In the genomic region with DNA sequence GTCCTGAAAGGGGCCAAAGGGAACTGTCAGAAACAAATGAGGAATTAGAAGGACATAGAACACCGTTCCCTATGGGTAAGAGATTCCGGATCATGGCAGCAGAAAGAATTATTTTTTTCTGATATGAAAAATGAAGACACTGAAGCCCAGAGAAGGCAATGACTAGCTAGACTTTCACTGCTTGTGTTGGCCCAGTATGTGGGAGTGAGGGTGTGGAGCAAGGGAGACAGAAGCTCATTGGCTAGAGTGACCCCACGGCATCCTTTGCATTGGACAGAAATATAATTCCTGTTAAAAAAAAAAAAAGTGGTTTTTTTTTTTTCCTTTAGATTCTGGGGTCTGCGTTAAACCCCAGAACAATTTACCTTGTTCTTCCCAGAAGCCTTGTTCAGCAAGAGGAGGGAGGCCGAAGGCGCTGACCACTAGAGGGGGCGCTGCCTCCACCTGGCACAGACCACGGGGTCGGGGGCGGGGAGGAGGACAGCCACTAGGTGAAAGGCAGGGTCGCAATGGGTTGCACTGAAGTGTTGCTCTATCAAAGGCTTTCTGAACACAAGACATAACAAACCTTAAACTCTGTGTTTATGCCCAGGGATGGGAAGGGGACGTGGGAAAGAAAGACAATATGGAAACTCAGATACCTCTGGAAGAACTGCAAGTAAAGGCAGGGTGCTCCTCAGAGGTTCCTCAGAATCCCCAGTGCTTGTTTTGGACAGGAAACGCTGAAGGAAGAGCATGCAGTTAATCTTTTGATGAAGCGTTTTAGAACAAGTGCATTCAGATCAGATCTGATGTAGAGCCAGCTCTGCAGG, we compare ENCODE assay signal across 8 cellular contexts.
A peak's percentile ranks its signal among the peaks of the same experiment; 100 is the strongest.
DNase-seq lines count a peak whose midpoint lies in the region; ATAC-seq and TF ChIP-seq lines count a peak whose summit lies in the region.

No MANE protein-coding gene starts in this region.

- H3K27ac ChIP-seq in fibroblast of lung (ENCODE audit: insufficient read depth, low read length): no peak overlapping the region
- H3K27ac ChIP-seq in prostate gland: no peak overlapping the region

- POLR2A ChIA-PET in BJ (lab: Charles Lee): no interaction called here

- 24% methylated on average over 14 of the region's 14 CpGs for WGBS in prostate gland

- DNase-seq in BJ (ENCODE audit: low read depth) (no peak), H4 (ENCODE audit: low spot score) (peak; percentile 55), OCI-M1 (lab: John Stamatoyannopoulos, UW) (peak; percentile 49), fibroblast of lung (ENCODE audit: low read depth in 2 of 2) (peak in 1 of 2 donors; percentile 27), prostate gland (ENCODE audit: low spot score) (peak; percentile 59), NCI-H2171 (lab: John Stamatoyannopoulos, UW) (no peak)

- intact Hi-C loops in prostate gland (cut with DNase I): loop anchor here (5.0 kb wide), 1 partner anchor 242 kb away; no protein-coding TSS in a partner anchor

- H3K4me3 ChIP-seq in BJ (ENCODE audit: low read depth, low read length) (no peak overlapping the region), fibroblast of lung (replicated peaks in 1 of 4; ENCODE audit: control extremely low read depth in 1 of 4, insufficient read depth in 1 of 4, low read depth in 3 of 4, low read length in 4 of 4) (no peak overlapping the region), prostate gland (no peak overlapping the region)

- no peak overlapping the region for H3K9ac ChIP-seq in fibroblast of lung (ENCODE audit: insufficient read depth, low read length)

- no peaks in the 10 kb centered on the region for H3K79me2 ChIP-seq in fibroblast of lung (ENCODE audit: control insufficient read depth, insufficient read depth, low read length)

- CTCF ChIA-PET in BJ (lab: Yijun Ruan, JAX): interaction anchor here (0.7 to 3.1 kb wide), 9 partner anchors 9 to 313 kb away, joined by 3 to 14 read pairs (median 3); no protein-coding TSS in a partner anchor

- H3K9me3 ChIP-seq in fibroblast of lung (ENCODE audit: control insufficient read depth, insufficient read depth, low read depth, low read length) (no peaks in the 10 kb centered on the region), prostate gland (no peaks in the 10 kb centered on the region)

- peak; percentile 66 for TF ChIP-seq CTCF in BJ (IDR thresholded peaks at IDR 0.05; ENCODE audit: insufficient read depth, low read depth, low read length)
- TF ChIP-seq CTCF in fibroblast of lung (conservative IDR thresholded peaks at IDR 0.05 in 1 of 2, IDR thresholded peaks at IDR 0.05 in 1 of 2; ENCODE audit: low read depth in 1 of 2, low read length in 2 of 2): peak; percentile 47 to 64
- TF ChIP-seq CTCF in prostate gland (IDR thresholded peaks at IDR 0.05): peak; percentile 29 to 76 (median 71)

- no peaks in the 10 kb centered on the region for H3K4me1 ChIP-seq in fibroblast of lung (ENCODE audit: control insufficient read depth, extremely low read depth, insufficient read depth, low read length)
- no peaks in the 10 kb centered on the region for H3K4me1 ChIP-seq in prostate gland (replicated peaks)

- H4K20me1 ChIP-seq in fibroblast of lung (ENCODE audit: control insufficient read depth, extremely low read depth, insufficient read depth, low read length): no peaks in the 10 kb centered on the region

- H3K27me3 ChIP-seq in BJ (ENCODE audit: control insufficient read depth, insufficient read depth, low read length) (peaks cover 1% of the 10 kb centered on the region; the same call in 1 of the 2 replicates), fibroblast of lung (ENCODE audit: control insufficient read depth, insufficient read depth, low read length) (no peaks in the 10 kb centered on the region), prostate gland (replicated peaks; ENCODE audit: insufficient read depth) (no peaks in the 10 kb centered on the region)

- ATAC-seq in GM21717 (IDR thresholded peaks at IDR 0.05; ENCODE audit: unreplicated experiment) (no peak), HG03139 (IDR thresholded peaks at IDR 0.05; ENCODE audit: unreplicated experiment) (no peak)

- no peak overlapping the region for H2AFZ ChIP-seq in fibroblast of lung (ENCODE audit: low read length)

- no peak for TF ChIP-seq POLR2A in prostate gland (IDR thresholded peaks at IDR 0.05)

- no peak overlapping the region for H3K4me2 ChIP-seq in fibroblast of lung (ENCODE audit: extremely low read depth, insufficient read depth, low read length)

- H3K36me3 ChIP-seq in BJ (ENCODE audit: control insufficient read depth, insufficient read depth, low read length) (no peaks in the 10 kb centered on the region), fibroblast of lung (ENCODE audit: control insufficient read depth, insufficient read depth, low read length) (no peaks in the 10 kb centered on the region), prostate gland (no peaks in the 10 kb centered on the region)

Comparison
In these comparisons a context has a peak if more than half of its experiments do, and no peak if none do; other contexts are left out.
1. DNase-seq: peak in H4 (single experiment), OCI-M1 (single experiment) and prostate gland (single experiment); none in BJ (single experiment) and NCI-H2171 (single experiment).
2. Peak in every context shown above with its lines, with median percentiles within 50 percentile points of each other: CTCF ChIP-seq.